ENCODE assay signal across 33 cellular contexts in the genomic region with DNA sequence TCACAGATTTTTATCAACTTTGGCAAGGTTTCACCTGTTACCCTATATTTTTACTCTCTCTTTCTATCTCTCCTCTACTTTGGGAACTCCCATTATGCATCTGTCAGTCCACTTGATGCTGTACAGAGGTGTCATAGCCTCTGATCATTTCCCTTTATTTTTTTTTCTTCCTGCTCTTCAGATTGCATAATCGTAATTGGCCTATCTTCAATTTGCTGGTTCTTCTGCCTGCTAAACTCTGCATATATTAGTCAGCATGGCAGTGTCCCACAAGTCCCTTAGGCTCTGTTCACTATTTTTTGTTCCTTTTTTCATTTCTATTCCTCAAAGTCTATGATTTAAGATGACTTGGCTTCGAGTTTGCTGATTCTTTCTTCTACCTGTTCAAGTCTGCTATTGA. TPM values are rescaled to one million over a fixed set of nuclear protein-coding genes. Genes with fewer than 3 reads are reported as not detected.
DNase-seq lines count a peak whose midpoint lies in the region; ATAC-seq, FAIRE-seq and TF ChIP-seq lines count a peak whose summit lies in the region.
"Had no signal": no experiment of that assay in that cellular context is flagged by ENCODE, and none has a peak within 500 bp of the region (broad histone marks: within the 10 kb centered on the region; RNA-seq: fewer than 3 reads in every experiment).

No MANE protein-coding gene starts in this region.

- H3K79me2 ChIP-seq in GM23248 (ENCODE audit: insufficient read depth) (no peaks in the 10 kb centered on the region), mammary epithelial cell (ENCODE audit: insufficient read depth, low read length) (no peaks in the 10 kb centered on the region), HepG2 (ENCODE audit: insufficient read depth, low read length) (no peaks in the 10 kb centered on the region), GM23338 (replicated peaks; ENCODE audit: insufficient read depth) (no peaks in the 10 kb centered on the region)

- dilution Hi-C loops in mammary epithelial cell (cut with HindIII; ENCODE audit: low sequenced_read_pairs), result no loop called here

- no peak for TF ChIP-seq POLR2A in HepG2 (IDR thresholded peaks at IDR 0.05; ENCODE audit: insufficient read depth in 1 of 2, low read depth in 2 of 2, low read length in 2 of 2)

- H3K4me2 ChIP-seq in GM23248 (ENCODE audit: unreplicated experiment), result no peak overlapping the region
- H3K4me2 ChIP-seq in mammary epithelial cell (ENCODE audit: insufficient read depth, low read depth, low read length), result no peak overlapping the region
- no peak overlapping the region for H3K4me2 ChIP-seq in HepG2 (ENCODE audit: low read depth, low read length)
- H3K4me2 ChIP-seq in GM23338, result no peak overlapping the region
- H3K4me2 ChIP-seq: SK-N-SH had no signal

- POLR2A ChIA-PET in HepG2 (lab: Yijun Ruan, JAX), result interaction anchor here (0.9 to 1.5 kb wide), 2 partner anchors 9 to 54 kb away, joined by 3 to 4 read pairs; no protein-coding TSS in a partner anchor

- DNase-seq in GM23248, result peak; percentile 45
- DNase-seq in NOMO-1 (lab: John Stamatoyannopoulos, UW; ENCODE audit: unreplicated experiment in 2 of 2), result peak; percentile 80 to 95
- peak; percentile 31 for DNase-seq in mammary epithelial cell
- DNase-seq in HepG2 (ENCODE audit: low spot score), result no peak
- no peak for DNase-seq in amniotic stem cell (lab: John Stamatoyannopoulos, UW)
- DNase-seq in GM23338 (ENCODE audit: low spot score), result no peak
- DNase-seq: activated CD8-positive, alpha-beta T cell treated with anti-CD3 and anti-CD28 coated beads for 36 hours; anterior cingulate cortex; caudate nucleus; CD4-positive, CD25-positive, alpha-beta regulatory T cell; GOT3; hypothalamus; immature natural killer cell; mesendoderm; NCI-H1694; NCI-H2171; NCI-H526; SK-N-SH; stimulated activated CD4-positive, alpha-beta T cell treated with anti-CD3 and anti-CD28 coated beads, Interleukin-12 subunit alpha, Interleukin-12 subunit beta, amount 100 ng/mL, for 4 hours; stimulated activated CD4-positive, alpha-beta T cell treated with anti-CD3 and anti-CD28 coated beads, Interleukin-4, amount 100 ng/mL, for 4 hours; T-helper 2 cell had no signal

- H4K20me1 ChIP-seq in GM23248 (ENCODE audit: insufficient read depth), result no peaks in the 10 kb centered on the region
- no peaks in the 10 kb centered on the region for H4K20me1 ChIP-seq in mammary epithelial cell (ENCODE audit: insufficient read depth, low read length)
- no peaks in the 10 kb centered on the region for H4K20me1 ChIP-seq in HepG2 (ENCODE audit: insufficient read depth, low read length)
- no peaks in the 10 kb centered on the region for H4K20me1 ChIP-seq in GM23338 (replicated peaks; ENCODE audit: insufficient read depth)

- no peaks in the 10 kb centered on the region for H3K27me3 Mint-ChIP-seq in GM23338 (ENCODE audit: insufficient read depth, low read depth, poor library complexity)
- H3K27me3 Mint-ChIP-seq: activated naive CD4-positive, alpha-beta T cell treated with anti-CD3 and anti-CD28 coated beads, Interleukin-2, amount 50 U/mL, for 24 hours; stimulated activated memory B cell treated with anti-CD40 and anti-IgM and Interleukin-4, amounts not matched to agents 10 μg/mL and 1 μg/mL and 100 μg/mL, for 72 hours had no signal

- H3K36me3 ChIP-seq in GM23248 (ENCODE audit: low read depth) (no peaks in the 10 kb centered on the region), mammary epithelial cell (ENCODE audit: insufficient read depth, low read length) (no peaks in the 10 kb centered on the region), HepG2 (replicated peaks in 1 of 2; ENCODE audit: control insufficient read depth in 1 of 2, insufficient read depth in 2 of 2, low read length in 2 of 2) (no peaks in the 10 kb centered on the region), GM23338 (ENCODE audit: insufficient read depth) (peaks cover 4% of the 10 kb centered on the region; the same call in 1 of the 2 replicates)
- H3K36me3 ChIP-seq: esophagus muscularis mucosa, prostate gland, suprapubic skin had no signal

- H3K9me3 Mint-ChIP-seq in GM23338, result peaks cover 15% of the 10 kb centered on the region; the same call in 2 of the 3 replicates

- H3K4me3 Mint-ChIP-seq in GM23338, result no peak overlapping the region
- H3K4me3 Mint-ChIP-seq: activated CD8-positive, alpha-beta T cell treated with anti-CD3 and anti-CD28 coated beads for 36 hours; activated naive CD4-positive, alpha-beta T cell treated with anti-CD3 and anti-CD28 coated beads, Interleukin-2, amount 50 U/mL, for 24 hours; CD4-positive, CD25-positive, alpha-beta regulatory T cell; IgD-negative memory B cell; immature natural killer cell; stimulated activated memory B cell treated with anti-CD40 and anti-IgM and Interleukin-4, amounts not matched to agents 10 μg/mL and 1 μg/mL and 100 μg/mL, for 72 hours had no signal

- 58 to 71% methylated on average over 2 of the region's 2 CpGs for WGBS in GM23248 (ENCODE audit: low coverage in 1 of 2, low lambda C conversion rate in 2 of 2, missing lambda C conversion rate in 2 of 2), 2 experiments
- WGBS in mammary epithelial cell (ENCODE audit: low coverage, missing lambda C conversion rate), result 55% methylated on average over 2 of the region's 2 CpGs
- 1% methylated on average over 2 of the region's 2 CpGs for WGBS in HepG2 (ENCODE audit: low lambda C conversion rate)

- no peak for TF ChIP-seq CTCF in mammary epithelial cell (conservative IDR thresholded peaks at IDR 0.05 in 1 of 2, IDR thresholded peaks at IDR 0.05 in 1 of 2; ENCODE audit: extremely low read depth in 1 of 2, insufficient read depth in 1 of 2, low read depth in 1 of 2, low read length in 2 of 2)
- no peak for TF ChIP-seq CTCF in HepG2 (CRISPR knock-in tag; IDR thresholded peaks at IDR 0.05)
- TF ChIP-seq CTCF in GM23338 (conservative IDR thresholded peaks at IDR 0.05; ENCODE audit: low read depth in 2 of 2), result no peak

- FAIRE-seq in HepG2 (lab: Jason Lieb, UNC), result no peak
- FAIRE-seq: GM12892, urothelium cell line had no signal

- H3K9me3 ChIP-seq in GM23248 (ENCODE audit: low read depth) (no peaks in the 10 kb centered on the region), mammary epithelial cell (replicated peaks; ENCODE audit: insufficient read depth, low read length) (no peaks in the 10 kb centered on the region), HepG2 (ENCODE audit: low read length) (no peaks in the 10 kb centered on the region)
- H3K9me3 ChIP-seq: prostate gland, SK-N-SH, suprapubic skin had no signal

- CTCF ChIA-PET in mammary epithelial cell (lab: Charles Lee; ENCODE audit: low non-redundant PET) (no interaction called here), HepG2 (lab: Yijun Ruan, JAX; ENCODE audit: low intra/inter-chr PET ratio, low total read pairs) (no interaction called here)

- no peak overlapping the region for H2AFZ ChIP-seq in GM23248
- H2AFZ ChIP-seq in mammary epithelial cell (ENCODE audit: low read depth, low read length), result no peak overlapping the region
- no peak overlapping the region for H2AFZ ChIP-seq in HepG2 (ENCODE audit: low read length)
- no peak overlapping the region for H2AFZ ChIP-seq in GM23338

- H3K27ac ChIP-seq in GM23248 (no peak overlapping the region), mammary epithelial cell (ENCODE audit: insufficient read depth, low read depth, low read length) (no peak overlapping the region), HepG2 (ENCODE audit: extremely low read length, insufficient read depth, low read length) (no peak overlapping the region), GM23338 (ENCODE audit: low read depth) (no peak overlapping the region)
- H3K27ac ChIP-seq: esophagus muscularis mucosa, prostate gland, suprapubic skin had no signal

- H3K27me3 ChIP-seq in GM23248 (replicated peaks; ENCODE audit: insufficient read depth) (no peaks in the 10 kb centered on the region), mammary epithelial cell (ENCODE audit: insufficient read depth, low read length) (no peaks in the 10 kb centered on the region), HepG2 (ENCODE audit: control insufficient read depth in 1 of 2, insufficient read depth in 2 of 2, low read length in 2 of 2) (peaks cover 0 to 1% of the 10 kb centered on the region in 2 experiments; a peak in 2 of 5 replicates), GM23338 (ENCODE audit: insufficient read depth) (no peaks in the 10 kb centered on the region)
- H3K27me3 ChIP-seq: esophagus muscularis mucosa had no signal

- H3F3A ChIP-seq in GM23248 (ENCODE audit: insufficient read depth), result 0 out of 2 replicates have a peak, but pooled peaks cover 4% of the 10 kb centered on the region
- H3F3A ChIP-seq in GM23338 (replicated peaks; ENCODE audit: low read depth), result no peaks in the 10 kb centered on the region

- no peaks in the 10 kb centered on the region for H3K36me3 Mint-ChIP-seq in GM23338 (ENCODE audit: low read depth)
- H3K36me3 Mint-ChIP-seq: IgD-negative memory B cell had no signal

- TF ChIP-seq EP300 in HepG2 (IDR thresholded peaks at IDR 0.05; ENCODE audit: low read depth in 2 of 2, low read length in 2 of 2), result no peak
- no peak for TF ChIP-seq EP300 in HepG2 (CRISPR knock-in tag; IDR thresholded peaks at IDR 0.05; ENCODE audit: borderline replicate concordance)

- BruUV-seq in mammary epithelial cell (replicated peaks; lab: Mats Ljungman, UMichigan), result no TSS peak
- BruUV-seq in HepG2 (replicated peaks; lab: Mats Ljungman, UMichigan), result no TSS peak

- H3K9me2 ChIP-seq in GM23248 (ENCODE audit: insufficient read depth) (no peaks in the 10 kb centered on the region), GM23338 (ENCODE audit: insufficient read depth) (no peaks in the 10 kb centered on the region; the same call in 1 of the 2 replicates)
- H3K9me2 ChIP-seq: SK-N-SH had no signal

- in situ Hi-C loops in GM23248 (cut with MboI) (no loop called here), mammary epithelial cell (cut with MboI; ENCODE audit: low sequenced_read_pairs in 2 of 2) (no loop called here), HepG2 (cut with HindIII; ENCODE audit: extremely low pct_ligation_motif_present, low pct_unique_long_range_greater_than_20kb) (no loop called here)

- TF ChIP-seq RAD21 in HepG2 (CRISPR knock-in tag; IDR thresholded peaks at IDR 0.05), result no peak

- no peak overlapping the region for H3K27ac Mint-ChIP-seq in GM23338
- H3K27ac Mint-ChIP-seq: activated CD8-positive, alpha-beta T cell treated with anti-CD3 and anti-CD28 coated beads for 36 hours; activated naive CD4-positive, alpha-beta T cell treated with anti-CD3 and anti-CD28 coated beads, Interleukin-2, amount 50 U/mL, for 24 hours; activated T-helper 2 cell treated with anti-CD3 and anti-CD28 coated beads, Interferon-gamma antibody, Interleukin-2, Interleukin-4, amounts not matched to agents 10 μg/mL and 5 μg/mL and 100 μg/mL, durations not matched to agents 14 hours and 24 hours and 36 hours; CD4-positive, CD25-positive, alpha-beta regulatory T cell; IgD-negative memory B cell; immature natural killer cell; stimulated activated memory B cell treated with anti-CD40 and anti-IgM and Interleukin-4, amounts not matched to agents 10 μg/mL and 1 μg/mL and 100 μg/mL, for 72 hours had no signal

- no peaks in the 10 kb centered on the region for H3K4me1 ChIP-seq in GM23248 (ENCODE audit: insufficient read depth)
- H3K4me1 ChIP-seq in mammary epithelial cell (ENCODE audit: insufficient read depth, low read length), result no peaks in the 10 kb centered on the region
- H3K4me1 ChIP-seq in HepG2 (ENCODE audit: insufficient read depth, low read length), result no peaks in the 10 kb centered on the region
- peaks cover 5% of the 10 kb centered on the region; the same call in 1 of the 2 replicates for H3K4me1 ChIP-seq in GM23338 (ENCODE audit: insufficient read depth)
- H3K4me1 ChIP-seq: esophagus muscularis mucosa, prostate gland, suprapubic skin had no signal

- intact Hi-C loops in mammary epithelial cell (cut with micrococcal nuclease) (no loop called here), HepG2 (cut with micrococcal nuclease; ENCODE audit: unreplicated experiment) (no loop called here)

- H3K9ac ChIP-seq in GM23248, result no peak overlapping the region
- H3K9ac ChIP-seq in mammary epithelial cell (ENCODE audit: insufficient read depth, low read length), result no peak overlapping the region
- no peak overlapping the region for H3K9ac ChIP-seq in HepG2 (ENCODE audit: insufficient read depth, low read depth, low read length)
- H3K9ac ChIP-seq: SK-N-SH had no signal

- H3K4me1 Mint-ChIP-seq in GM23338, result peaks cover 6% of the 10 kb centered on the region
- H3K4me1 Mint-ChIP-seq: activated naive CD4-positive, alpha-beta T cell treated with anti-CD3 and anti-CD28 coated beads, Interleukin-2, amount 50 U/mL, for 24 hours; CD4-positive, CD25-positive, alpha-beta regulatory T cell; IgD-negative memory B cell; immature natural killer cell; stimulated activated memory B cell treated with anti-CD40 and anti-IgM and Interleukin-4, amounts not matched to agents 10 μg/mL and 1 μg/mL and 100 μg/mL, for 72 hours had no signal

- ATAC-seq in HepG2 (no peak), HG03135 (IDR thresholded peaks at IDR 0.05; ENCODE audit: unreplicated experiment) (no peak), GM21529 (IDR thresholded peaks at IDR 0.05; ENCODE audit: unreplicated experiment) (no peak), GM23338 (no peak)
- ATAC-seq: activated CD8-positive, alpha-beta T cell treated with anti-CD3 and anti-CD28 coated beads for 36 hours; sciatic nerve; stimulated activated memory B cell treated with anti-CD40 and anti-IgM and Interleukin-4, amounts not matched to agents 10 μg/mL and 1 μg/mL and 100 μg/mL, for 72 hours had no signal

- H3K4me3 ChIP-seq in GM23248, result no peak overlapping the region
- no peak overlapping the region for H3K4me3 ChIP-seq in mammary epithelial cell (replicated peaks in 1 of 3; ENCODE audit: insufficient read depth in 1 of 3, low read depth in 2 of 3, low read length in 3 of 3)
- no peak overlapping the region for H3K4me3 ChIP-seq in HepG2 (replicated peaks in 1 of 3; ENCODE audit: insufficient read depth in 1 of 3, low read depth in 2 of 3, low read length in 3 of 3)
- H3K4me3 ChIP-seq in GM23338, result no peak overlapping the region
- H3K4me3 ChIP-seq: esophagus muscularis mucosa, prostate gland, suprapubic skin had no signal

RNA-seq across cellular contexts. Expression of a gene that starts 44.7 kb away (rescaled TPM):
- total RNA-seq in GM23248 (2014; rRNA removed; shearing (Covaris generic)), result 4.1 and 4.9 TPM in 2 replicates
- polyA plus RNA-seq in GM23248 (2016; fragmentation: Nextera tagmentation; extraction: Ambion mirVana) (3.7 and 4.2 TPM in 2 replicates), mammary epithelial cell (24.7 TPM), HepG2 (2011; rRNA removed) (12.8 and 15.4 TPM in 2 replicates), GM23338 (2016; fragmentation: Nextera tagmentation; extraction: Ambion mirVana) (8.8 and 9.2 TPM in 2 replicates)
- total RNA-seq in mammary epithelial cell (1 to 10 TPM; 1.3 to 5.3 TPM), HepG2 (2016; rRNA removed; fragmentation: Illumina TruSeq; extraction: Trizol) (9.0 and 12.5 TPM in 2 replicates)
- 21.3 TPM for polyA minus RNA-seq in mammary epithelial cell
- 2.6 and 3.2 TPM in 2 replicates for total RNA-seq in HepG2 (2016; cell fraction: cytosol; rRNA removed; fragmentation: Illumina TruSeq; extraction: Trizol; ENCODE audit: low read depth)
- total RNA-seq in HepG2 (2016; cell fraction: insoluble cytoplasmic fraction; rRNA removed; fragmentation: Illumina TruSeq; extraction: Trizol), result 9.5 and 13.1 TPM in 2 replicates
- 6.9 TPM in 2 replicates for total RNA-seq in HepG2 (2016; cell fraction: membrane; rRNA removed; fragmentation: Illumina TruSeq; extraction: Trizol)
- total RNA-seq in HepG2 (2016; cell fraction: nucleus; rRNA removed; fragmentation: Illumina TruSeq; extraction: Trizol), result 11.1 and 13.6 TPM in 2 replicates
- 12.4 and 15.7 TPM in 2 replicates for polyA plus RNA-seq in HepG2 (2011; cell fraction: cytosol; rRNA removed)
- polyA plus RNA-seq in HepG2 (2011; cell fraction: nucleus; rRNA removed), result 5.2 and 6.2 TPM in 2 replicates
- 7.7 and 11.6 TPM in 2 replicates for polyA plus RNA-seq in HepG2 (2012)
- polyA plus RNA-seq in HepG2 (2016; cell fraction: cytosol; fragmentation: Illumina TruSeq; extraction: Trizol; ENCODE audit: low read depth), result 2.0 and 2.2 TPM in 2 replicates
- polyA plus RNA-seq in HepG2 (2016; cell fraction: insoluble cytoplasmic fraction; fragmentation: Illumina TruSeq; extraction: Trizol; ENCODE audit: low read depth), result 9.0 and 9.7 TPM in 2 replicates
- polyA plus RNA-seq in HepG2 (2016; cell fraction: membrane; fragmentation: Illumina TruSeq; extraction: Trizol; ENCODE audit: low read depth), result 4.3 and 4.8 TPM in 2 replicates
- 18.1 and 19.7 TPM in 2 replicates for polyA plus RNA-seq in HepG2 (2016; cell fraction: nucleus; fragmentation: Illumina TruSeq; extraction: Trizol; ENCODE audit: insufficient read depth, low read depth)
- 21.6 and 48.3 TPM in 2 replicates for polyA minus RNA-seq in HepG2 (2011; rRNA and poly(A)+ RNA removed; ENCODE audit: low replicate concordance)
- 9.7 and 10.3 TPM in 2 replicates for polyA minus RNA-seq in HepG2 (2011; cell fraction: cytosol; rRNA and poly(A)+ RNA removed)
- polyA minus RNA-seq in HepG2 (2011; cell fraction: nucleus; rRNA and poly(A)+ RNA removed), result 4.5 and 4.6 TPM in 2 replicates
- 20.8 and 23.8 TPM in 2 replicates for total RNA-seq in GM23338 (2014; rRNA removed; shearing (Covaris generic))

RNA-seq across cellular contexts. Expression of a gene that starts 49.9 kb away (rescaled TPM):
- total RNA-seq in GM23248 (2014; rRNA removed; shearing (Covaris generic)), result 24.0 and 42.6 TPM in 2 replicates
- polyA plus RNA-seq in GM23248 (2016; fragmentation: Nextera tagmentation; extraction: Ambion mirVana), result 36.9 and 38.0 TPM in 2 replicates
- 10 to 100 TPM; 32.3 to 51.2 TPM for total RNA-seq in mammary epithelial cell
- polyA plus RNA-seq in mammary epithelial cell, result 38.8 TPM
- 13.9 TPM for polyA minus RNA-seq in mammary epithelial cell
- 20.5 and 38.1 TPM in 2 replicates for total RNA-seq in HepG2 (2016; rRNA removed; fragmentation: Illumina TruSeq; extraction: Trizol)
- total RNA-seq in HepG2 (2016; cell fraction: cytosol; rRNA removed; fragmentation: Illumina TruSeq; extraction: Trizol; ENCODE audit: low read depth), result 12.0 and 12.9 TPM in 2 replicates
- 20.8 and 39.1 TPM in 2 replicates for total RNA-seq in HepG2 (2016; cell fraction: insoluble cytoplasmic fraction; rRNA removed; fragmentation: Illumina TruSeq; extraction: Trizol)
- total RNA-seq in HepG2 (2016; cell fraction: membrane; rRNA removed; fragmentation: Illumina TruSeq; extraction: Trizol), result 19.5 and 19.6 TPM in 2 replicates
- 32.4 and 40.0 TPM in 2 replicates for total RNA-seq in HepG2 (2016; cell fraction: nucleus; rRNA removed; fragmentation: Illumina TruSeq; extraction: Trizol)
- polyA plus RNA-seq in HepG2 (2011; rRNA removed), result 21.6 and 29.3 TPM in 2 replicates
- polyA plus RNA-seq in HepG2 (2011; cell fraction: cytosol; rRNA removed), result 28.9 and 34.6 TPM in 2 replicates
- polyA plus RNA-seq in HepG2 (2011; cell fraction: nucleus; rRNA removed), result 28.9 and 39.2 TPM in 2 replicates
- 19.3 and 38.6 TPM in 2 replicates for polyA plus RNA-seq in HepG2 (2012)
- 9.5 TPM in 2 replicates for polyA plus RNA-seq in HepG2 (2016; cell fraction: cytosol; fragmentation: Illumina TruSeq; extraction: Trizol; ENCODE audit: low read depth)
- 17.8 and 18.4 TPM in 2 replicates for polyA plus RNA-seq in HepG2 (2016; cell fraction: insoluble cytoplasmic fraction; fragmentation: Illumina TruSeq; extraction: Trizol; ENCODE audit: low read depth)
- polyA plus RNA-seq in HepG2 (2016; cell fraction: membrane; fragmentation: Illumina TruSeq; extraction: Trizol; ENCODE audit: low read depth), result 13.7 and 14.7 TPM in 2 replicates
- polyA plus RNA-seq in HepG2 (2016; cell fraction: nucleus; fragmentation: Illumina TruSeq; extraction: Trizol; ENCODE audit: insufficient read depth, low read depth), result 58.2 and 58.4 TPM in 2 replicates
- 22.9 and 58.3 TPM in 2 replicates for polyA minus RNA-seq in HepG2 (2011; rRNA and poly(A)+ RNA removed; ENCODE audit: low replicate concordance)
- polyA minus RNA-seq in HepG2 (2011; cell fraction: cytosol; rRNA and poly(A)+ RNA removed), result 11.5 and 17.3 TPM in 2 replicates
- 10.6 and 18.5 TPM in 2 replicates for polyA minus RNA-seq in HepG2 (2011; cell fraction: nucleus; rRNA and poly(A)+ RNA removed)
- total RNA-seq in GM23338 (2014; rRNA removed; shearing (Covaris generic)), result 18.2 and 22.7 TPM in 2 replicates
- polyA plus RNA-seq in GM23338 (2016; fragmentation: Nextera tagmentation; extraction: Ambion mirVana), result 12.7 and 13.4 TPM in 2 replicates

Comparison
In these comparisons a context has a peak if more than half of its experiments do, and no peak if none do; other contexts are left out.
1. DNase-seq: peak in GM23248 (single experiment), NOMO-1 (2 of 2) and mammary epithelial cell (single experiment); none in HepG2 (single experiment), amniotic stem cell (single experiment) and GM23338 (single experiment).